In the genomic region with DNA sequence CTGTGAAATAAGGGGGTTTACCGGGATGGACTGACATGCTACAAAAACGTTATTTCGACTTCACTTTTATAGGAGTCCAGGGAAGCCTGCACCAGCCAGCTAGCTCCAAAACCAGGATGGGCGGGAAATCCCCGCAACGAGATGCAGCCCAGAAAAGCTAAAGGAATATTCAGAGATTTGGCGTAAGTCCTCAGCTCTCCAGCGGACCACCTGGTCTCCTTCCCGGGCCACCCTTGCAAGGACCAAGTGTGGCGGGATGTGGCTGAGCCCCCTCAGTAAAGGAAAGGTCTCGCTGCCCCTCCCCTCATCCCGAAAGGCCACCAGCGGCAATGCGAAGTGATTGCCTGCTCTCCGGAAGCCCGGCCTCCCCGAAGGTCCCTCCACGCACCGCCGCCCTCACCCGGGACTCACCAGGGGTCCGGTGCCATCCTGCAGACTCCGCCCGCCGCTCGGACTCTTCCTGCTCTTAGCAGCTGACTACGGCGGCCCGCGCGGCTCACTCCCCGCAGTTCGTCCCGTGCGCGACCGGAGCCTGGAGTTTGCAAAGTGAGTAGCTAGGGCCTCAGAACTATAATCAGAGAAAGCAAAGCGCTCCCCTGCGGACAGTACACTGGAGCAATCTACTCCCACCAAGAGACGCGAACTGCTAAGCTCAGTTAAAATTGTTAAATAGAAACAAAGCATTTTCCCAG, we compare ENCODE assay signal across 8 cellular contexts. TPM values are rescaled to one million over a fixed set of nuclear protein-coding genes. Genes with fewer than 3 reads are reported as not detected.
DNase-seq lines count a peak whose midpoint lies in the region; ATAC-seq and TF ChIP-seq lines count a peak whose summit lies in the region.

A gene with protein sequence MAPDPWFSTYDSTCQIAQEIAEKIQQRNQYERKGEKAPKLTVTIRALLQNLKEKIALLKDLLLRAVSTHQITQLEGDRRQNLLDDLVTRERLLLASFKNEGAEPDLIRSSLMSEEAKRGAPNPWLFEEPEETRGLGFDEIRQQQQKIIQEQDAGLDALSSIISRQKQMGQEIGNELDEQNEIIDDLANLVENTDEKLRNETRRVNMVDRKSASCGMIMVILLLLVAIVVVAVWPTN (minus strand): TSS at position 440 of the 692 bp plus-strand sequence. CDS start 12 bp downstream, at position 428.

- DNase-seq in GM10248 (ENCODE audit: extremely low spot score) = peak; percentile 88
- peak; percentile 33 for DNase-seq in NCI-H1048 (lab: John Stamatoyannopoulos, UW)
- peak; percentile 86 for DNase-seq in T-helper 2 cell treated with Interferon-gamma antibody and Interleukin-4, amounts not matched to agents 5 μg/mL and 100 μg/mL, for 36 hours (ENCODE audit: low spot score)
- DNase-seq in anterior cingulate cortex (lab: John Stamatoyannopoulos, UW) = peak in 57 of 58 donors; percentile 38 to 90 (median 79)
- DNase-seq in right cardiac atrium = peak; percentile 93 to 98 (median 97)
- DNase-seq in putamen (ENCODE audit: low spot score) = peak; percentile 81
- peak; percentile 86 for DNase-seq in uterus

- peaks cover 1% of the 10 kb centered on the region for H3K36me3 Mint-ChIP-seq in T-helper 2 cell treated with Interferon-gamma antibody and Interleukin-4, amounts not matched to agents 5 μg/mL and 100 μg/mL, for 36 hours (ENCODE audit: low read depth)

- H3K4me3 ChIP-seq in HEK293 (ENCODE audit: low read depth, low read length) = peak within 1 kb of the TSS; percentile 73
- peak within 1 kb of the TSS; percentile 97 for H3K4me3 ChIP-seq in right cardiac atrium (ENCODE audit: low read length)
- H3K4me3 ChIP-seq in uterus = peak within 1 kb of the TSS; percentile 67 to 82

- H3K4me3 Mint-ChIP-seq in T-helper 2 cell treated with Interferon-gamma antibody and Interleukin-4, amounts not matched to agents 5 μg/mL and 100 μg/mL, for 36 hours = peak within 1 kb of the TSS; percentile 96

- no peak for TF ChIP-seq CTCF in GM10248 (IDR thresholded peaks at IDR 0.05; ENCODE audit: control extremely low read depth, extremely low read depth, low read depth, missing control alignments)
- TF ChIP-seq CTCF in HEK293 (tag by site-specific recombination; IDR thresholded peaks at IDR 0.05) = peak; percentile 47; the same call in 1 of the 2 replicates
- peak in 1 of 4 experiments; percentile 20 for TF ChIP-seq CTCF in uterus (IDR thresholded peaks at IDR 0.05)

- no peaks in the 10 kb centered on the region for H3K27me3 ChIP-seq in right cardiac atrium (ENCODE audit: control insufficient read depth, insufficient read depth)
- H3K27me3 ChIP-seq in uterus = no peaks in the 10 kb centered on the region

- WGBS in right cardiac atrium = under 1% methylated on average over 41 of the region's 41 CpGs

- peak in 1 of 2 donors; percentile 19 for TF ChIP-seq POLR2A in uterus (IDR thresholded peaks at IDR 0.05)

- H3K9me3 ChIP-seq in HEK293 (ENCODE audit: control insufficient read depth, insufficient read depth, low read depth, low read length) (no peaks in the 10 kb centered on the region), right cardiac atrium (ENCODE audit: control insufficient read depth, low read length) (no peaks in the 10 kb centered on the region), uterus (no peaks in the 10 kb centered on the region)

- peaks cover 18% of the 10 kb centered on the region for H3K4me1 Mint-ChIP-seq in T-helper 2 cell treated with Interferon-gamma antibody and Interleukin-4, amounts not matched to agents 5 μg/mL and 100 μg/mL, for 36 hours (ENCODE audit: low read depth)

- CTCF ChIA-PET in GM10248 (lab: Yijun Ruan, JAX) (interaction anchor here (0.9 to 4.3 kb wide), 5 partner anchors 8 to 577 kb away, joined by 3 to 25 read pairs (median 4); no protein-coding TSS in a partner anchor), HEK293 (lab: Yijun Ruan, JAX) (interaction anchor here (0.9 to 3.4 kb wide), 6 partner anchors 10 to 193 kb away, joined by 3 to 43 read pairs (median 6); no protein-coding TSS in a partner anchor)

- no peaks in the 10 kb centered on the region for H3K9me3 Mint-ChIP-seq in T-helper 2 cell treated with Interferon-gamma antibody and Interleukin-4, amounts not matched to agents 5 μg/mL and 100 μg/mL, for 36 hours

- H3K27me3 Mint-ChIP-seq in T-helper 2 cell treated with Interferon-gamma antibody and Interleukin-4, amounts not matched to agents 5 μg/mL and 100 μg/mL, for 36 hours (ENCODE audit: low read depth) = no peaks in the 10 kb centered on the region

- POLR2A ChIA-PET in GM10248 (lab: Yijun Ruan, JAX) (no interaction called here), HEK293 (lab: Yijun Ruan, JAX) (interaction anchor here (0.6 to 2.5 kb wide), 6 partner anchors 10 to 335 kb away, joined by 3 to 16 read pairs (median 4); a partner anchor contains a TSS)

- H3K36me3 ChIP-seq in HEK293 (ENCODE audit: control insufficient read depth in 2 of 2, insufficient read depth in 1 of 2, low read length in 2 of 2) = no peaks in the 10 kb centered on the region
- no peaks in the 10 kb centered on the region for H3K36me3 ChIP-seq in uterus

- H3K4me1 ChIP-seq in HEK293 (ENCODE audit: control insufficient read depth, insufficient read depth, low read length) = peaks cover 8% of the 10 kb centered on the region
- no peaks in the 10 kb centered on the region for H3K4me1 ChIP-seq in right cardiac atrium (ENCODE audit: control insufficient read depth, insufficient read depth, low read length)
- H3K4me1 ChIP-seq in uterus = no peaks in the 10 kb centered on the region

- H3K27ac ChIP-seq in HEK293 (ENCODE audit: extremely low read depth, low read depth, low read length) (peak within 1 kb of the TSS; percentile 80), right cardiac atrium (ENCODE audit: low read length) (peak within 1 kb of the TSS; percentile 56), uterus (peak within 1 kb of the TSS; percentile 57 to 64)

- peak within 1 kb of the TSS; percentile 79 for H3K27ac Mint-ChIP-seq in T-helper 2 cell treated with Interferon-gamma antibody and Interleukin-4, amounts not matched to agents 5 μg/mL and 100 μg/mL, for 36 hours

- intact Hi-C loops in right cardiac atrium (cut with DNase I) (no loop called here), uterus (cut with DNase I; ENCODE audit: low total_unique reads) (no loop called here)

- ATAC-seq in right cardiac atrium = peak; percentile 95 to 96

TF ChIP-seq in HEK293, 187 proteins besides CTCF, POLR2A, EP300 and RAD21 (continues in another document):
- TF ChIP-seq, protein P1, sequence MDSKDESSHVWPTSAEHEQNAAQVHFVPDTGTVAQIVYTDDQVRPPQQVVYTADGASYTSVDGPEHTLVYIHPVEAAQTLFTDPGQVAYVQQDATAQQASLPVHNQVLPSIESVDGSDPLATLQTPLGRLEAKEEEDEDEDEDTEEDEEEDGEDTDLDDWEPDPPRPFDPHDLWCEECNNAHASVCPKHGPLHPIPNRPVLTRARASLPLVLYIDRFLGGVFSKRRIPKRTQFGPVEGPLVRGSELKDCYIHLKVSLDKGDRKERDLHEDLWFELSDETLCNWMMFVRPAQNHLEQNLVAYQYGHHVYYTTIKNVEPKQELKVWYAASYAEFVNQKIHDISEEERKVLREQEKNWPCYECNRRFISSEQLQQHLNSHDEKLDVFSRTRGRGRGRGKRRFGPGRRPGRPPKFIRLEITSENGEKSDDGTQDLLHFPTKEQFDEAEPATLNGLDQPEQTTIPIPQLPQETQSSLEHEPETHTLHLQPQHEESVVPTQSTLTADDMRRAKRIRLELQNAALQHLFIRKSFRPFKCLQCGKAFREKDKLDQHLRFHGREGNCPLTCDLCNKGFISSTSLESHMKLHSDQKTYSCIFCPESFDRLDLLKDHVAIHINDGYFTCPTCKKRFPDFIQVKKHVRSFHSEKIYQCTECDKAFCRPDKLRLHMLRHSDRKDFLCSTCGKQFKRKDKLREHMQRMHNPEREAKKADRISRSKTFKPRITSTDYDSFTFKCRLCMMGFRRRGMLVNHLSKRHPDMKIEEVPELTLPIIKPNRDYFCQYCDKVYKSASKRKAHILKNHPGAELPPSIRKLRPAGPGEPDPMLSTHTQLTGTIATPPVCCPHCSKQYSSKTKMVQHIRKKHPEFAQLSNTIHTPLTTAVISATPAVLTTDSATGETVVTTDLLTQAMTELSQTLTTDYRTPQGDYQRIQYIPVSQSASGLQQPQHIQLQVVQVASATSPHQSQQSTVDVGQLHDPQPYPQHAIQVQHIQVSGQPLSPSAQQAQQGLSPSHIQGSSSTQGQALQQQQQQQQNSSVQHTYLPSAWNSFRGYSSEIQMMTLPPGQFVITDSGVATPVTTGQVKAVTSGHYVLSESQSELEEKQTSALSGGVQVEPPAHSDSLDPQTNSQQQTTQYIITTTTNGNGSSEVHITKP (tag by site-specific recombination; IDR thresholded peaks at IDR 0.05) = peak; percentile 96
- TF ChIP-seq KLF1 (tag by site-specific recombination; IDR thresholded peaks at IDR 0.05) (no peak), ZNF792 (tag by site-specific recombination; IDR thresholded peaks at IDR 0.05) (no peak), ZNF843 (tag by site-specific recombination; IDR thresholded peaks at IDR 0.05) (no peak), IKZF3 (tag by site-specific recombination; IDR thresholded peaks at IDR 0.05) (peak; percentile 91), BCL11B (tag by site-specific recombination; IDR thresholded peaks at IDR 0.05; ENCODE audit: low read depth) (0 out of 2 replicates have a peak, but pooled peaks have one; percentile 33), GLIS1 (tag by site-specific recombination; IDR thresholded peaks at IDR 0.05) (peak; percentile 91), ZNF138 (tag by site-specific recombination; IDR thresholded peaks at IDR 0.05; ENCODE audit: borderline replicate concordance) (no peak)
- TF ChIP-seq, protein P2, sequence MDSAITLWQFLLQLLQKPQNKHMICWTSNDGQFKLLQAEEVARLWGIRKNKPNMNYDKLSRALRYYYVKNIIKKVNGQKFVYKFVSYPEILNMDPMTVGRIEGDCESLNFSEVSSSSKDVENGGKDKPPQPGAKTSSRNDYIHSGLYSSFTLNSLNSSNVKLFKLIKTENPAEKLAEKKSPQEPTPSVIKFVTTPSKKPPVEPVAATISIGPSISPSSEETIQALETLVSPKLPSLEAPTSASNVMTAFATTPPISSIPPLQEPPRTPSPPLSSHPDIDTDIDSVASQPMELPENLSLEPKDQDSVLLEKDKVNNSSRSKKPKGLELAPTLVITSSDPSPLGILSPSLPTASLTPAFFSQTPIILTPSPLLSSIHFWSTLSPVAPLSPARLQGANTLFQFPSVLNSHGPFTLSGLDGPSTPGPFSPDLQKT (IDR thresholded peaks at IDR 0.05; ENCODE audit: borderline replicate concordance, low read depth, low read length) = no peak
- TF ChIP-seq, protein P3, sequence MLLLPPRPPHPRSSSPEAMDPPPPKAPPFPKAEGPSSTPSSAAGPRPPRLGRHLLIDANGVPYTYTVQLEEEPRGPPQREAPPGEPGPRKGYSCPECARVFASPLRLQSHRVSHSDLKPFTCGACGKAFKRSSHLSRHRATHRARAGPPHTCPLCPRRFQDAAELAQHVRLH (tag by site-specific recombination; IDR thresholded peaks at IDR 0.05) = no peak

RNA-seq across cellular contexts. Expression of the gene that starts here (rescaled TPM):
- total RNA-seq in right cardiac atrium = 10 to 100 TPM; 54.4 to 68.3 (median 63.1) TPM
- polyA plus RNA-seq in right cardiac atrium = 61.9 TPM
- 10 to 100 TPM; 22.0 to 67.3 (median 46.5) TPM for total RNA-seq in uterus

Comparison
In these comparisons a context has a peak if more than half of its experiments do, and no peak if none do; other contexts are left out.
1. Peak in every context shown above with its lines: DNase-seq, ATAC-seq, H3K4me3 ChIP-seq and H3K27ac ChIP-seq.
2. DNase-seq: peak in every context shown above with its lines; median percentile 97 in right cardiac atrium; 88 in GM10248; 86 in T-helper 2 cell treated with Interferon-gamma antibody and Interleukin-4, amounts not matched to agents 5 μg/mL and 100 μg/mL, for 36 hours; 86 in uterus; 81 in putamen; 79 in anterior cingulate cortex; 33 in NCI-H1048.